8 cellular contexts compared by ENCODE assay signal in the genomic region with DNA sequence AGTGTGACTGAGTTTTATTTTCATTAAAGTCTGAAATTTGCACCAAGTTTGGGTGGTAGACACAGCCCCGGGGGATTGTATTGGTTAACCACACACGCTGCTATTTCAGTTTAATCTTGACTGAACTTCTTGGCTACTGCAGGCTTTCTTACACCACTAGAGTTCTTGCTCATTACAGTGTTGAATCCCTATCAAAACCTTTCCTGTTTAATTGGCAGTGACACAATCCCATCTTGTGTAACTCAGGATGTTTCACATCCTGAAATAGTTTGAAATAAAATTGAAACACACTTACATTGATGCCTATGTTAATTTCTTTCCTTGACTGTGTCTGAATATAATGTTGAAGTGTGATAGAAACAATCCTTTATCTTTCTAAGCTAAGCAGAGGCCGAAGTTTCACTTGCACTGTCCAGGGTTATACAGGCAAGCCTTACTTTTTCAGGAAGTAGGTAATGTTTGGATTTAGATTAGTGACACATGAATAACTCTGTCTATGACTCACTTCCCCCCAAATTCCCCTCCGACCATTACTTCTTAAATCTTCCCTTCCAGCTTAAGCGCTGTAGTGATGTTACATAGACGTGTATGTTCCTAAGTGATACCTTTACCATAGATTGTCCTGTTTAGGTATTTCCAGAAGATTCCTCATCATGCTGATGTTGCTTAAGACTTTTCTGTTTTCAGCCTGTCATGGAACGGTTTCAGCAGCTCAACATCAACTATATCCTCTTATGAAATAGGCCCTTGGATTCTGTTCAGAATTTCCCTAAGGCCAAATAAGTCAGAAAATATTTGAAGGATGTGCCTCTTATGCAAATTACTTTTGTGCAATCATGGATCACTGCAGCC. TPM values are rescaled to one million over a fixed set of nuclear protein-coding genes. Genes with fewer than 3 reads are reported as not detected.
DNase-seq lines count a peak whose midpoint lies in the region; ATAC-seq, FAIRE-seq and TF ChIP-seq lines count a peak whose summit lies in the region.

No MANE protein-coding gene starts in this region.

- intact Hi-C loops in tibial artery (cut with DNase I; ENCODE audit: low total_unique reads) = no loop called here

- H3K4me3 ChIP-seq in adipocyte (ENCODE audit: low read length) = peak overlapping the region; percentile 68
- H3K4me3 ChIP-seq in keratinocyte (ENCODE audit: control insufficient read depth in 2 of 3, extremely low read depth in 1 of 3, insufficient read depth in 2 of 3, low read depth in 1 of 3, low read length in 3 of 3) = peak overlapping the region in 2 of 3 experiments; percentile 33 to 37
- no peak overlapping the region for H3K4me3 ChIP-seq in tibial artery

- dilution Hi-C loops in keratinocyte (cut with MboI; ENCODE audit: extremely low pct_ligation_motif_present, low sequenced_read_pairs) = no loop called here

- H3K27ac ChIP-seq in KOPT-K1 (ENCODE audit: low read depth, low read length, poor library complexity, severe bottlenecking) = peak overlapping the region; percentile 40
- peak overlapping the region; percentile 85 for H3K27ac ChIP-seq in keratinocyte (ENCODE audit: control insufficient read depth, insufficient read depth, low read length)
- H3K27ac ChIP-seq in tibial artery = peak overlapping the region; percentile 48 to 54

- peak; percentile 32 for FAIRE-seq in keratinocyte (lab: Jason Lieb, UNC)

- peak overlapping the region; percentile 66 for H3K9ac ChIP-seq in adipocyte (ENCODE audit: low read length)
- peak overlapping the region; percentile 72 for H3K9ac ChIP-seq in keratinocyte (ENCODE audit: control insufficient read depth, extremely low read depth, insufficient read depth, low read length)

- no peaks in the 10 kb centered on the region for H3K27me3 ChIP-seq in adipocyte (replicated peaks; ENCODE audit: control insufficient read depth, insufficient read depth, low read length)
- H3K27me3 ChIP-seq in keratinocyte (ENCODE audit: control insufficient read depth, extremely low read depth, insufficient read depth, low read length) = no peaks in the 10 kb centered on the region
- no peaks in the 10 kb centered on the region for H3K27me3 ChIP-seq in tibial artery

- no peaks in the 10 kb centered on the region for H3K36me3 ChIP-seq in KOPT-K1 (ENCODE audit: insufficient read depth, low read length)
- H3K36me3 ChIP-seq in adipocyte (ENCODE audit: control insufficient read depth, insufficient read depth, low read length, severe bottlenecking) = peaks cover 4% of the 10 kb centered on the region
- peaks cover 2 to 5% of the 10 kb centered on the region in 2 experiments for H3K36me3 ChIP-seq in keratinocyte (ENCODE audit: control insufficient read depth in 2 of 2, extremely low read depth in 1 of 2, insufficient read depth in 2 of 2, low read length in 2 of 2)
- H3K36me3 ChIP-seq in tibial artery = peaks cover 0 to 4% (median 0%) of the 10 kb centered on the region in 3 donors

- TF ChIP-seq CTCF in keratinocyte (optimal IDR thresholded peaks at IDR 0.05 in 1 of 3, IDR thresholded peaks at IDR 0.05 in 1 of 3, conservative IDR thresholded peaks at IDR 0.05 in 1 of 3; ENCODE audit: extremely low read depth in 1 of 3, insufficient read depth in 2 of 3, low read length in 3 of 3) = no peak
- TF ChIP-seq CTCF in tibial artery (IDR thresholded peaks at IDR 0.05) = no peak

- ATAC-seq in GM21723 (IDR thresholded peaks at IDR 0.05; ENCODE audit: unreplicated experiment) = peak; percentile 69

- DNase-seq in GM04503 (ENCODE audit: low read depth) (peak; percentile 84), adipocyte (ENCODE audit: low read depth) (peak; percentile 85), keratinocyte (ENCODE audit: low read depth, low spot score) (peak; percentile 65), tibial artery (peak in 1 of 2 donors; percentile 40), mucosa of gallbladder (ENCODE audit: low spot score) (no peak), retina (no peak)

- H3K79me2 ChIP-seq in keratinocyte (ENCODE audit: control insufficient read depth, insufficient read depth, low read length) = peaks cover 12% of the 10 kb centered on the region

- no peaks in the 10 kb centered on the region for H4K20me1 ChIP-seq in keratinocyte (ENCODE audit: control insufficient read depth, extremely low read depth, insufficient read depth, low read length)

- no peaks in the 10 kb centered on the region for H3K9me1 ChIP-seq in keratinocyte (ENCODE audit: control insufficient read depth, extremely low read depth, insufficient read depth, low read length)

- peak overlapping the region; percentile 69 for H3K4me2 ChIP-seq in keratinocyte (ENCODE audit: control insufficient read depth, extremely low read depth, insufficient read depth, low read depth, low read length)

- H3K9me3 ChIP-seq in KOPT-K1 (ENCODE audit: insufficient read depth, low read length, poor library complexity, severe bottlenecking) (no peaks in the 10 kb centered on the region), adipocyte (ENCODE audit: control insufficient read depth, low read length) (no peaks in the 10 kb centered on the region), keratinocyte (ENCODE audit: control insufficient read depth, low read depth, low read length) (no peaks in the 10 kb centered on the region), tibial artery (no peaks in the 10 kb centered on the region)

- peak overlapping the region; percentile 68 for H2AFZ ChIP-seq in keratinocyte (ENCODE audit: control insufficient read depth, low read length)

- peaks cover 41% of the 10 kb centered on the region for H3K4me1 ChIP-seq in adipocyte (ENCODE audit: control insufficient read depth, insufficient read depth, low read length)
- H3K4me1 ChIP-seq in keratinocyte (ENCODE audit: control insufficient read depth, extremely low read depth, insufficient read depth, low read length) = peaks cover 47% of the 10 kb centered on the region
- peaks cover 0 to 40% (median 33%) of the 10 kb centered on the region in 4 donors for H3K4me1 ChIP-seq in tibial artery

RNA-seq across cellular contexts. Expression of gene ATG7, which starts 16.8 kb away (rescaled TPM):
- 22.7 to 35.3 TPM (median 27.9 TPM) in 3 replicates for polyA plus RNA-seq in keratinocyte
- 23.8 TPM for polyA plus RNA-seq in keratinocyte (2011; ENCODE audit: low read depth)
- polyA plus RNA-seq in keratinocyte (2011; cell fraction: cytosol; rRNA removed) = 11.4 and 17.3 TPM in 2 replicates
- 29.3 and 48.6 TPM in 2 replicates for polyA plus RNA-seq in keratinocyte (2011; cell fraction: nucleus; rRNA removed)
- 18.5 and 19.1 TPM in 2 replicates for polyA plus RNA-seq in keratinocyte (2012; ENCODE audit: low replicate concordance)
- 23.6 to 57.2 TPM (median 47.5 TPM) in 3 replicates for polyA minus RNA-seq in keratinocyte
- polyA minus RNA-seq in keratinocyte (2011; cell fraction: cytosol; rRNA and poly(A)+ RNA removed) = 38.4 TPM
- polyA minus RNA-seq in keratinocyte (2011; cell fraction: nucleus; rRNA and poly(A)+ RNA removed) = 23.6 and 71.1 TPM in 2 replicates
- total RNA-seq in mucosa of gallbladder = 32.0 TPM

Comparison
In these comparisons a context has a peak if more than half of its experiments do, and no peak if none do; other contexts are left out.
1. DNase-seq: peak in GM04503 (single experiment), adipocyte (single experiment) and keratinocyte (single experiment); none in mucosa of gallbladder (single experiment) and retina (single experiment).
2. H3K4me3 ChIP-seq: peak in adipocyte (single experiment) and keratinocyte (2 of 3); none in tibial artery (0 of 2).
3. Peak in every context shown above with its lines, with median percentiles within 50 percentile points of each other: H3K27ac ChIP-seq.